ENCODE assay signal across 1 cellular context in the genomic region with DNA sequence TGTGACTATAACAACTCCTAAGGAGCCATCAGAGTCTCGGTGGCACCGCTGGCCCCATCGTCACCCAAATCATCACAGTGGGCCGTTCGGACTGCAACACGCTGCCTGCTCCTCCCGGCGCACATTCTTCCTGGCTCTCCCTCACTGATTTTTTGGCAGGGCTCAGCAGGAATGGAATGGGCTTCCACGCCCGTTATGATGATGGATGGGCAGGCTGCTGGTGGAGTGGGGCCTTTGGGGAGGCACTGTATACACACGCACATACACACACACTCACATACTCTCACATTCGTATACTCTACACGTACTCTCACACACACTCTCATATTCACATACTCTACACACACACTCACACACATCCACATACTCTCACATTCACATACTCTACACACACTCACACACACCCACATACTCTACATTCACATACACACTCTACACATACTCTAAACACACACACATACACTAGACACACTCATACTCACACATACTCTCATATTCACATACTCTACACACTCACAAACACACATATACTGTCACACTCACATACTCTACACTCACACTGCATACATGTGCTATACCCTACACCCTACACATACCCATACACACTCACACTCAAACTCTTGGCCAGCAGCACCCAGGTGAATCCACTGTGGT.
TF ChIP-seq lines count a peak whose summit lies in the region.

No MANE protein-coding gene starts in this region.

TF ChIP-seq in SK-N-SH treated with all-trans-retinoic acid at 6 μM for 48 hours, 23 proteins besides CTCF, POLR2A, EP300 and RAD21 (continued from another document):
- TF ChIP-seq, protein P1, sequence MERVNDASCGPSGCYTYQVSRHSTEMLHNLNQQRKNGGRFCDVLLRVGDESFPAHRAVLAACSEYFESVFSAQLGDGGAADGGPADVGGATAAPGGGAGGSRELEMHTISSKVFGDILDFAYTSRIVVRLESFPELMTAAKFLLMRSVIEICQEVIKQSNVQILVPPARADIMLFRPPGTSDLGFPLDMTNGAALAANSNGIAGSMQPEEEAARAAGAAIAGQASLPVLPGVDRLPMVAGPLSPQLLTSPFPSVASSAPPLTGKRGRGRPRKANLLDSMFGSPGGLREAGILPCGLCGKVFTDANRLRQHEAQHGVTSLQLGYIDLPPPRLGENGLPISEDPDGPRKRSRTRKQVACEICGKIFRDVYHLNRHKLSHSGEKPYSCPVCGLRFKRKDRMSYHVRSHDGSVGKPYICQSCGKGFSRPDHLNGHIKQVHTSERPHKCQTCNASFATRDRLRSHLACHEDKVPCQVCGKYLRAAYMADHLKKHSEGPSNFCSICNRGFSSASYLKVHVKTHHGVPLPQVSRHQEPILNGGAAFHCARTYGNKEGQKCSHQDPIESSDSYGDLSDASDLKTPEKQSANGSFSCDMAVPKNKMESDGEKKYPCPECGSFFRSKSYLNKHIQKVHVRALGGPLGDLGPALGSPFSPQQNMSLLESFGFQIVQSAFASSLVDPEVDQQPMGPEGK (CRISPR knock-in tag; IDR thresholded peaks at IDR 0.05; ENCODE audit: borderline replicate concordance), result no peak
